In genomic region chr17:59707182-59707970, GRCh38 we compare ENCODE assay signal across 8 cellular contexts.
DNase-seq lines count a peak whose midpoint lies in the region; ATAC-seq and TF ChIP-seq lines count a peak whose summit lies in the region.

TSS of gene PTRH2 (minus strand) at chr17:59707430. CDS start at chr17:59697978, 9,452 bp downstream.
TSS of gene VMP1 (plus strand) at chr17:59707654. CDS start at chr17:59731447, 23,793 bp downstream.

- TF ChIP-seq CTCF in AG09319 (IDR thresholded peaks at IDR 0.05; ENCODE audit: low read depth, low read length): no peak

- DNase-seq in AG09319 (ENCODE audit: extremely low read depth, low read depth): peak; percentile 99
- DNase-seq in NCI-H446 treated with DMSO at 0.1 percent for 48 hours (lab: John Stamatoyannopoulos, UW): peak; percentile 99
- DNase-seq in cerebellar cortex (ENCODE audit: low spot score): peak; percentile 100
- peak; percentile 100 for DNase-seq in islet precursor cell
- peak; percentile 91 to 95 (median 92) for DNase-seq in stimulated activated CD4-positive, alpha-beta T cell treated with anti-CD3 and anti-CD28 coated beads, Interleukin-12 subunit alpha, Interleukin-12 subunit beta, amount 100 ng/mL, for 48 hours (ENCODE audit: low read depth in 2 of 3, low spot score in 1 of 3)

- ATAC-seq in GM19035 (IDR thresholded peaks at IDR 0.05; ENCODE audit: unreplicated experiment) (peak; percentile 95), HG03354 (IDR thresholded peaks at IDR 0.05; ENCODE audit: poor library complexity, severe bottlenecking, unreplicated experiment) (peak; percentile 98)
- ATAC-seq in activated CD4-positive, CD25-positive, alpha-beta regulatory T cell treated with anti-CD3 and anti-CD28 coated beads, Interleukin-2, amount 50 U/mL, for 24 hours: peak; percentile 99

Comparison
In these comparisons a context has a peak if more than half of its experiments do, and no peak if none do; other contexts are left out.
1. Peak in every context shown above with its lines: DNase-seq and ATAC-seq.